In genomic region chr1:40625076-40625475, GRCh38 we compare ENCODE assay signal across 8 cellular contexts. TPM values are rescaled to one million over a fixed set of nuclear protein-coding genes. Genes with fewer than 3 reads are reported as not detected.
DNase-seq lines count a peak whose midpoint lies in the region; ATAC-seq, FAIRE-seq and TF ChIP-seq lines count a peak whose summit lies in the region.

No MANE protein-coding gene starts in this region.

- H3K9me3 ChIP-seq in upper lobe of right lung = no peaks in the 10 kb centered on the region

- no peaks in the 10 kb centered on the region for H3K27me3 ChIP-seq in upper lobe of right lung

- H3K36me3 ChIP-seq in upper lobe of right lung = no peaks in the 10 kb centered on the region

- no peaks in the 10 kb centered on the region for H3K4me1 ChIP-seq in upper lobe of right lung

- no peak overlapping the region for H3K4me3 ChIP-seq in AG09309 (ENCODE audit: control insufficient read depth, low read depth, low read length)
- H3K4me3 ChIP-seq in upper lobe of right lung = no peak overlapping the region

- TF ChIP-seq CTCF in AG09309 (IDR thresholded peaks at IDR 0.05; ENCODE audit: control insufficient read depth, insufficient read depth, low read depth, low read length, missing control alignments) = peak; percentile 59
- TF ChIP-seq CTCF in upper lobe of right lung (IDR thresholded peaks at IDR 0.05) = peak; percentile 31

- peak; percentile 71 for ATAC-seq in upper lobe of right lung
- ATAC-seq in HG02763 (IDR thresholded peaks at IDR 0.05; ENCODE audit: unreplicated experiment) = no peak

- H3K27ac ChIP-seq in upper lobe of right lung = no peak overlapping the region

- peak; percentile 75 for FAIRE-seq in GM19239 (lab: Jason Lieb, UNC)

- DNase-seq in AG09309 (ENCODE audit: low read depth) = no peak
- DNase-seq in GM19239 (ENCODE audit: insufficient read length, low spot score) = no peak
- peak; percentile 19 for DNase-seq in RKO (ENCODE audit: low spot score)
- DNase-seq in germinal center (ENCODE audit: low spot score) = peak; percentile 43
- no peak for DNase-seq in upper lobe of right lung
- no peak for DNase-seq in midbrain (lab: John Stamatoyannopoulos, UW)
- DNase-seq in NOMO-1 treated with DMSO at 0.1 percent for 48 hours (lab: John Stamatoyannopoulos, UW; ENCODE audit: unreplicated experiment) = no peak

- intact Hi-C loops in upper lobe of right lung (cut with DNase I) = no loop called here

RNA-seq across cellular contexts. Expression of gene RIMS3, which starts 40.4 kb away (rescaled TPM):
- total RNA-seq in upper lobe of right lung = 4.7 TPM

Comparison
In these comparisons a context has a peak if more than half of its experiments do, and no peak if none do; other contexts are left out.
1. DNase-seq: peak in RKO (single experiment) and germinal center (single experiment); none in AG09309 (single experiment), GM19239 (single experiment), upper lobe of right lung (single experiment), midbrain (single experiment) and NOMO-1 treated with DMSO at 0.1 percent for 48 hours (single experiment).